Comparison of ENCODE assay signal across 24 cellular contexts in genomic region chr1:7326366-7326765, GRCh38.
"Had no signal": no experiment of that assay in that cellular context is flagged by ENCODE, and none has a peak within 500 bp of the region (broad histone marks: within the 10 kb centered on the region; RNA-seq: fewer than 3 reads in every experiment).

No MANE protein-coding gene starts in this region.

- DNase-seq: activated CD4-positive, alpha-beta memory T cell treated with anti-CD3 and anti-CD28 coated beads, Interleukin-2, amount 10 ng/mL, durations not matched to agents 7 days and 5 days; activated CD4-positive, alpha-beta T cell treated with anti-CD3 and anti-CD28 coated beads for 36 hours; activated CD4-positive, alpha-beta T cell treated with anti-CD3 and anti-CD28 coated beads, Interleukin-2, amount 50 U/mL, for 1 hour; activated effector memory CD4-positive, alpha-beta T cell treated with anti-CD3 and anti-CD28 coated beads, Interleukin-2, amount 50 U/mL, for 16 hours; activated naive CD4-positive, alpha-beta T cell treated with Interleukin-2 at 50 U/mL for 16 hours; activated T-cell treated with anti-CD3 and anti-CD28 coated beads, Interleukin-2, amount 50 U/mL, for 4 hours; amygdala; IMR-90; Kasumi-1; KBM-7; NCI-H1105; NCI-H1436; NCI-H1694 treated with DMSO at 0.1 percent for 48 hours; NCI-H2029 treated with DMSO at 0.1 percent for 48 hours; NCI-H446; NCI-H524; SHP77; T-helper 1 cell; WERI-Rb-1 had no signal

- H3K4me3 Mint-ChIP-seq: activated CD4-positive, alpha-beta memory T cell treated with anti-CD3 and anti-CD28 coated beads, Interleukin-2, amount 10 ng/mL, durations not matched to agents 7 days and 5 days; activated CD4-positive, alpha-beta T cell treated with anti-CD3 and anti-CD28 coated beads for 36 hours; activated CD8-positive, alpha-beta memory T cell treated with anti-CD3 and anti-CD28 coated beads, Interleukin-2, amount 10 ng/mL, durations not matched to agents 7 days and 5 days; activated T-cell treated with anti-CD3 and anti-CD28 coated beads, Interleukin-2, amount 50 U/mL, for 4 hours; brain had no signal

- H3K36me3 Mint-ChIP-seq: activated CD8-positive, alpha-beta memory T cell treated with anti-CD3 and anti-CD28 coated beads, Interleukin-2, amount 10 ng/mL, durations not matched to agents 7 days and 5 days had no signal

- H3K27ac ChIP-seq: cardiac muscle cell, SK-N-MC, WERI-Rb-1 had no signal

- H3K4me1 Mint-ChIP-seq: activated CD4-positive, alpha-beta memory T cell treated with anti-CD3 and anti-CD28 coated beads, Interleukin-2, amount 10 ng/mL, durations not matched to agents 7 days and 5 days; activated CD4-positive, alpha-beta T cell treated with anti-CD3 and anti-CD28 coated beads for 36 hours; activated CD8-positive, alpha-beta memory T cell treated with anti-CD3 and anti-CD28 coated beads, Interleukin-2, amount 10 ng/mL, durations not matched to agents 7 days and 5 days had no signal

- H3K27ac Mint-ChIP-seq: activated CD4-positive, alpha-beta memory T cell treated with anti-CD3 and anti-CD28 coated beads, Interleukin-2, amount 10 ng/mL, durations not matched to agents 7 days and 5 days; activated CD4-positive, alpha-beta T cell treated with anti-CD3 and anti-CD28 coated beads for 36 hours; activated CD8-positive, alpha-beta memory T cell treated with anti-CD3 and anti-CD28 coated beads, Interleukin-2, amount 10 ng/mL, durations not matched to agents 7 days and 5 days; activated naive CD4-positive, alpha-beta T cell treated with anti-CD3 and anti-CD28 coated beads, Interleukin-2, amount 50 U/mL, for 72 hours; brain had no signal

- H3K27me3 ChIP-seq: cardiac muscle cell had no signal

- H3K4me3 ChIP-seq: cardiac muscle cell, SK-N-MC had no signal

- H3K36me3 ChIP-seq: cardiac muscle cell, WERI-Rb-1 had no signal

- H3K27me3 Mint-ChIP-seq: activated CD4-positive, alpha-beta memory T cell treated with anti-CD3 and anti-CD28 coated beads, Interleukin-2, amount 10 ng/mL, durations not matched to agents 7 days and 5 days had no signal

- ATAC-seq: activated CD4-positive, alpha-beta T cell treated with anti-CD3 and anti-CD28 coated beads for 36 hours; activated CD8-positive, alpha-beta memory T cell treated with anti-CD3 and anti-CD28 coated beads, Interleukin-2, amount 10 ng/mL, durations not matched to agents 7 days and 5 days; activated naive CD4-positive, alpha-beta T cell treated with anti-CD3 and anti-CD28 coated beads, Interleukin-2, amount 50 U/mL, for 72 hours; activated T-cell treated with anti-CD3 and anti-CD28 coated beads, Interleukin-2, amount 50 U/mL, for 4 hours had no signal

- H3K9me3 Mint-ChIP-seq: activated CD4-positive, alpha-beta memory T cell treated with anti-CD3 and anti-CD28 coated beads, Interleukin-2, amount 10 ng/mL, durations not matched to agents 7 days and 5 days had no signal
